In genomic region chr2:98448441-98449145, GRCh38 we compare ENCODE assay signal across 16 cellular contexts. TPM values are rescaled to one million over a fixed set of nuclear protein-coding genes. Genes with fewer than 3 reads are reported as not detected.
DNase-seq lines count a peak whose midpoint lies in the region; ATAC-seq and TF ChIP-seq lines count a peak whose summit lies in the region.
"Had no signal": no experiment of that assay in that cellular context is flagged by ENCODE, and none has a peak within 500 bp of the region (broad histone marks: within the 10 kb centered on the region; RNA-seq: fewer than 3 reads in every experiment).

No MANE protein-coding gene starts in this region.

- H2AFZ ChIP-seq in PC-3 (ENCODE audit: low read length), result no peak overlapping the region
- H2AFZ ChIP-seq: neural progenitor cell had no signal

- DNase-seq in activated naive CD4-positive, alpha-beta T cell treated with anti-CD3 and anti-CD28 coated beads, Interleukin-2, amount 10 ng/mL, durations not matched to agents 7 days and 5 days, result peak; percentile 57
- DNase-seq in activated naive CD4-positive, alpha-beta T cell treated with Interleukin-2 at 50 U/mL for 16 hours, result no peak
- DNase-seq in PC-3, result no peak
- DNase-seq in activated naive CD8-positive, alpha-beta T cell treated with anti-CD3 and anti-CD28 coated beads, Interleukin-2, amount 10 ng/mL, durations not matched to agents 7 days and 5 days, result no peak
- peak in 1 of 2 donors; percentile 64 for DNase-seq in stimulated activated effector memory CD8-positive, alpha-beta T cell treated with anti-CD3 and anti-CD28 coated beads, Interleukin-12 subunit alpha, Interleukin-12 subunit beta, amount 100 ng/mL, for 72 hours (ENCODE audit: low spot score in 2 of 2)
- DNase-seq in esophagus squamous epithelium (lab: John Stamatoyannopoulos, UW), result no peak
- no peak for DNase-seq in foreskin fibroblast
- no peak for DNase-seq in NAMALWA (ENCODE audit: low spot score)
- DNase-seq: activated CD4-positive, alpha-beta T cell treated with anti-CD3 and anti-CD28 coated beads, Interleukin-2, amount 50 U/mL, for 48 hours; adrenal gland; cerebellar nuclear complex; lower lobe of right lung; NCI-H2029 treated with DMSO at 0.1 percent for 48 hours; NCI-H774; trophoblast cell had no signal

- CTCF ChIA-PET in activated naive CD4-positive, alpha-beta T cell treated with anti-CD3 and anti-CD28 coated beads, Interleukin-2, amount 10 ng/mL, durations not matched to agents 7 days and 5 days (lab: Charles Lee), result interaction anchor here (1.2 to 3.5 kb wide), 3 partner anchors 17 to 39 kb away, joined by 4 to 34 read pairs (median 18); no protein-coding TSS in a partner anchor
- CTCF ChIA-PET in PC-3 (lab: Charles Lee), result no interaction called here

- no peaks in the 10 kb centered on the region for H3K9me3 ChIP-seq in PC-3 (ENCODE audit: low read length)
- no peaks in the 10 kb centered on the region for H3K9me3 ChIP-seq in esophagus squamous epithelium
- H3K9me3 ChIP-seq: adrenal gland, lower lobe of right lung had no signal

- H3K27ac Mint-ChIP-seq in activated naive CD4-positive, alpha-beta T cell treated with anti-CD3 and anti-CD28 coated beads, Interleukin-2, amount 10 ng/mL, durations not matched to agents 7 days and 5 days, result peak overlapping the region; percentile 89
- peak overlapping the region; percentile 95 for H3K27ac Mint-ChIP-seq in activated naive CD8-positive, alpha-beta T cell treated with anti-CD3 and anti-CD28 coated beads, Interleukin-2, amount 10 ng/mL, durations not matched to agents 7 days and 5 days
- peak overlapping the region; percentile 83 for H3K27ac Mint-ChIP-seq in stimulated activated effector memory CD8-positive, alpha-beta T cell treated with anti-CD3 and anti-CD28 coated beads, Interleukin-12 subunit alpha, Interleukin-12 subunit beta, amount 100 ng/mL, for 72 hours
- H3K27ac Mint-ChIP-seq: neural progenitor cell had no signal

- no peaks in the 10 kb centered on the region for H3K9me3 Mint-ChIP-seq in activated naive CD4-positive, alpha-beta T cell treated with anti-CD3 and anti-CD28 coated beads, Interleukin-2, amount 10 ng/mL, durations not matched to agents 7 days and 5 days
- H3K9me3 Mint-ChIP-seq in activated naive CD8-positive, alpha-beta T cell treated with anti-CD3 and anti-CD28 coated beads, Interleukin-2, amount 10 ng/mL, durations not matched to agents 7 days and 5 days, result no peaks in the 10 kb centered on the region
- no peaks in the 10 kb centered on the region for H3K9me3 Mint-ChIP-seq in stimulated activated effector memory CD8-positive, alpha-beta T cell treated with anti-CD3 and anti-CD28 coated beads, Interleukin-12 subunit alpha, Interleukin-12 subunit beta, amount 100 ng/mL, for 72 hours
- H3K9me3 Mint-ChIP-seq: neural progenitor cell had no signal

- peaks cover 62% of the 10 kb centered on the region for H3K36me3 Mint-ChIP-seq in activated naive CD4-positive, alpha-beta T cell treated with anti-CD3 and anti-CD28 coated beads, Interleukin-2, amount 10 ng/mL, durations not matched to agents 7 days and 5 days
- peaks cover 21% of the 10 kb centered on the region for H3K36me3 Mint-ChIP-seq in activated naive CD8-positive, alpha-beta T cell treated with anti-CD3 and anti-CD28 coated beads, Interleukin-2, amount 10 ng/mL, durations not matched to agents 7 days and 5 days
- H3K36me3 Mint-ChIP-seq in stimulated activated effector memory CD8-positive, alpha-beta T cell treated with anti-CD3 and anti-CD28 coated beads, Interleukin-12 subunit alpha, Interleukin-12 subunit beta, amount 100 ng/mL, for 72 hours, result peaks cover 20% of the 10 kb centered on the region
- H3K36me3 Mint-ChIP-seq: neural progenitor cell had no signal

- no peak overlapping the region for H3K9ac ChIP-seq in PC-3 (ENCODE audit: low read length)
- H3K9ac ChIP-seq: neural progenitor cell had no signal

- H3K27ac ChIP-seq in PC-3 (ENCODE audit: low read length) (no peak overlapping the region), esophagus squamous epithelium (no peak overlapping the region)
- H3K27ac ChIP-seq: adrenal gland, lower lobe of right lung, neural progenitor cell had no signal

- POLR2A ChIA-PET in PC-3 (lab: Charles Lee; ENCODE audit: unreplicated experiment), result no interaction called here
- POLR2A ChIA-PET in activated naive CD8-positive, alpha-beta T cell treated with anti-CD3 and anti-CD28 coated beads, Interleukin-2, amount 10 ng/mL, durations not matched to agents 7 days and 5 days (lab: Charles Lee), result interaction anchor here (0.6 to 5.1 kb wide), 11 partner anchors 9 to 692 kb away, joined by 3 to 64 read pairs (median 4); no protein-coding TSS in a partner anchor

- H3K4me1 Mint-ChIP-seq in activated naive CD4-positive, alpha-beta T cell treated with anti-CD3 and anti-CD28 coated beads, Interleukin-2, amount 10 ng/mL, durations not matched to agents 7 days and 5 days, result peaks cover 75% of the 10 kb centered on the region
- peaks cover 66% of the 10 kb centered on the region for H3K4me1 Mint-ChIP-seq in activated naive CD8-positive, alpha-beta T cell treated with anti-CD3 and anti-CD28 coated beads, Interleukin-2, amount 10 ng/mL, durations not matched to agents 7 days and 5 days
- H3K4me1 Mint-ChIP-seq in stimulated activated effector memory CD8-positive, alpha-beta T cell treated with anti-CD3 and anti-CD28 coated beads, Interleukin-12 subunit alpha, Interleukin-12 subunit beta, amount 100 ng/mL, for 72 hours, result peaks cover 70% of the 10 kb centered on the region

- H3K27me3 ChIP-seq in PC-3 (ENCODE audit: low read length), result no peaks in the 10 kb centered on the region
- no peaks in the 10 kb centered on the region for H3K27me3 ChIP-seq in esophagus squamous epithelium
- H3K27me3 ChIP-seq: adrenal gland, neural progenitor cell had no signal

- H3K36me3 ChIP-seq in PC-3 (ENCODE audit: low read depth, low read length), result no peaks in the 10 kb centered on the region
- H3K36me3 ChIP-seq in esophagus squamous epithelium, result no peaks in the 10 kb centered on the region
- H3K36me3 ChIP-seq: adrenal gland, lower lobe of right lung, neural progenitor cell had no signal

- H3K79me2 ChIP-seq in PC-3 (ENCODE audit: low read length), result peaks cover 85% of the 10 kb centered on the region

- H4K20me1 ChIP-seq in PC-3 (ENCODE audit: low read length), result peaks cover 33% of the 10 kb centered on the region

- peak overlapping the region; percentile 0; the same call in 1 of the 2 replicates for H3K4me2 ChIP-seq in PC-3 (ENCODE audit: low read length)
- H3K4me2 ChIP-seq: neural progenitor cell had no signal

- H3K9me2 ChIP-seq in PC-3 (replicated peaks; ENCODE audit: low read length), result no peaks in the 10 kb centered on the region

- TF ChIP-seq POLR2A in esophagus squamous epithelium (IDR thresholded peaks at IDR 0.05), result no peak

- TF ChIP-seq CTCF in PC-3 (conservative IDR thresholded peaks at IDR 0.05; ENCODE audit: low read depth, low read length), result no peak
- TF ChIP-seq CTCF in esophagus squamous epithelium (IDR thresholded peaks at IDR 0.05), result no peak
- no peak for TF ChIP-seq CTCF in foreskin fibroblast (IDR thresholded peaks at IDR 0.05; ENCODE audit: low read depth, low read length)

- intact Hi-C loops in PC-3 (cut with micrococcal nuclease) (loop anchor here (10.0 kb wide), 1 partner anchor 156 kb away; the partner anchor contains the start of genes COA5 and UNC50), esophagus squamous epithelium (cut with DNase I) (no loop called here)

- peak overlapping the region; percentile 91 for H3K4me3 Mint-ChIP-seq in activated naive CD4-positive, alpha-beta T cell treated with anti-CD3 and anti-CD28 coated beads, Interleukin-2, amount 10 ng/mL, durations not matched to agents 7 days and 5 days
- H3K4me3 Mint-ChIP-seq in activated naive CD8-positive, alpha-beta T cell treated with anti-CD3 and anti-CD28 coated beads, Interleukin-2, amount 10 ng/mL, durations not matched to agents 7 days and 5 days, result peak overlapping the region; percentile 96
- H3K4me3 Mint-ChIP-seq in stimulated activated effector memory CD8-positive, alpha-beta T cell treated with anti-CD3 and anti-CD28 coated beads, Interleukin-12 subunit alpha, Interleukin-12 subunit beta, amount 100 ng/mL, for 72 hours, result peak overlapping the region; percentile 91
- H3K4me3 Mint-ChIP-seq: neural progenitor cell had no signal

- no peaks in the 10 kb centered on the region for H3F3A ChIP-seq in PC-3 (ENCODE audit: low read length, unreplicated experiment)

- H3K4me3 ChIP-seq in PC-3 (ENCODE audit: low read length), result no peak overlapping the region
- H3K4me3 ChIP-seq in esophagus squamous epithelium, result no peak overlapping the region
- no peak overlapping the region for H3K4me3 ChIP-seq in foreskin fibroblast (ENCODE audit: low read depth in 1 of 2, low read length in 2 of 2)
- H3K4me3 ChIP-seq: adrenal gland, lower lobe of right lung, neural progenitor cell had no signal

- H3K4me1 ChIP-seq in PC-3 (ENCODE audit: insufficient read depth, low read length) (peaks cover 22% of the 10 kb centered on the region), esophagus squamous epithelium (peaks cover 29 to 70% (median 33%) of the 10 kb centered on the region in 3 donors)

- ATAC-seq in PC-3, result no peak
- peak; percentile 59 for ATAC-seq in activated naive CD8-positive, alpha-beta T cell treated with anti-CD3 and anti-CD28 coated beads, Interleukin-2, amount 10 ng/mL, durations not matched to agents 7 days and 5 days (ENCODE audit: low read depth)
- ATAC-seq in stimulated activated effector memory CD8-positive, alpha-beta T cell treated with anti-CD3 and anti-CD28 coated beads, Interleukin-12 subunit alpha, Interleukin-12 subunit beta, amount 100 ng/mL, for 72 hours, result peak; percentile 39
- ATAC-seq: lower lobe of right lung had no signal

- H3K27me3 Mint-ChIP-seq in activated naive CD4-positive, alpha-beta T cell treated with anti-CD3 and anti-CD28 coated beads, Interleukin-2, amount 10 ng/mL, durations not matched to agents 7 days and 5 days, result peaks cover 4% of the 10 kb centered on the region
- H3K27me3 Mint-ChIP-seq in activated naive CD8-positive, alpha-beta T cell treated with anti-CD3 and anti-CD28 coated beads, Interleukin-2, amount 10 ng/mL, durations not matched to agents 7 days and 5 days, result no peaks in the 10 kb centered on the region

- 74 to 76% methylated on average over 10 of the region's 10 CpGs for WGBS in esophagus squamous epithelium, 2 donors

- BruUV-seq in PC-3 (replicated peaks; lab: Mats Ljungman, UMichigan), result no TSS peak

RNA-seq across cellular contexts. Expression of gene INPP4A, which starts 3.9 kb away (rescaled TPM):
- 23.4 and 28.6 TPM in 2 replicates for total RNA-seq in PC-3 (2014; rRNA removed)
- total RNA-seq in activated naive CD8-positive, alpha-beta T cell treated with anti-CD3 and anti-CD28 coated beads, Interleukin-2, amount 10 ng/mL, durations not matched to agents 7 days and 5 days, result 100 to 1,000 TPM; 147 to 159 TPM
- 10 to 100 TPM in 2 of 4 donors, 1 to 10 TPM in 2; 7.4 to 17.9 (median 9.4) TPM for total RNA-seq in esophagus squamous epithelium
